13 cellular contexts compared by ENCODE assay signal in genomic region chr4:147596976-147597375, GRCh38. TPM values are rescaled to one million over a fixed set of nuclear protein-coding genes. Genes with fewer than 3 reads are reported as not detected.
DNase-seq lines count a peak whose midpoint lies in the region; ATAC-seq, FAIRE-seq and TF ChIP-seq lines count a peak whose summit lies in the region.
"Had no signal": no experiment of that assay in that cellular context is flagged by ENCODE, and none has a peak within 500 bp of the region (broad histone marks: within the 10 kb centered on the region; RNA-seq: fewer than 3 reads in every experiment).

No MANE protein-coding gene starts in this region.

- H3K27me3 Mint-ChIP-seq in natural killer cell treated with Interleukin-12 subunit alpha and Interleukin-12 subunit beta and Interleukin-15 and Interleukin-18, amount 100 ng/mL, for 72 hours, result peaks cover 17 to 22% of the 10 kb centered on the region in 2 donors

- H3K4me1 Mint-ChIP-seq in natural killer cell treated with Interleukin-12 subunit alpha and Interleukin-12 subunit beta and Interleukin-15 and Interleukin-18, amount 100 ng/mL, for 72 hours (ENCODE audit: low read depth in 2 of 2), result no peaks in the 10 kb centered on the region

- FAIRE-seq in GM12891 (lab: Jason Lieb, UNC), result no peak
- FAIRE-seq: A204.1 had no signal

- H3K4me1 ChIP-seq in adipocyte (ENCODE audit: control insufficient read depth, insufficient read depth, low read length), result peaks cover 14% of the 10 kb centered on the region

- H3K27me3 ChIP-seq in adipocyte (replicated peaks; ENCODE audit: control insufficient read depth, insufficient read depth, low read length), result no peaks in the 10 kb centered on the region

- H3K4me3 Mint-ChIP-seq in natural killer cell treated with Interleukin-12 subunit alpha and Interleukin-12 subunit beta and Interleukin-15 and Interleukin-18, amount 100 ng/mL, for 72 hours, result no peak overlapping the region
- H3K4me3 Mint-ChIP-seq: activated T-helper 17 cell treated with anti-CD3 and anti-CD28 coated beads, Interleukin-2, amount 50 U/mL, for 72 hours; naive thymus-derived CD4-positive, alpha-beta T cell; T-helper 2 cell treated with Interferon-gamma antibody and Interleukin-4, amounts not matched to agents 5 μg/mL and 100 μg/mL, for 36 hours had no signal

- no peaks in the 10 kb centered on the region for H3K9me3 ChIP-seq in adipocyte (ENCODE audit: control insufficient read depth, low read length)

- H3K4me3 ChIP-seq in adipocyte (ENCODE audit: low read length), result no peak overlapping the region

- no peak for ATAC-seq in natural killer cell treated with Interleukin-12 subunit alpha and Interleukin-12 subunit beta and Interleukin-15 and Interleukin-18, amount 100 ng/mL, for 72 hours
- ATAC-seq in HG02970 (IDR thresholded peaks at IDR 0.05; ENCODE audit: low FRiP score, unreplicated experiment) (no peak), HG02571 (IDR thresholded peaks at IDR 0.05; ENCODE audit: unreplicated experiment) (no peak)
- ATAC-seq: naive thymus-derived CD4-positive, alpha-beta T cell had no signal

- no peaks in the 10 kb centered on the region for H3K36me3 Mint-ChIP-seq in natural killer cell treated with Interleukin-12 subunit alpha and Interleukin-12 subunit beta and Interleukin-15 and Interleukin-18, amount 100 ng/mL, for 72 hours
- H3K36me3 Mint-ChIP-seq: naive thymus-derived CD4-positive, alpha-beta T cell had no signal

- DNase-seq in NCI-H1417 (lab: John Stamatoyannopoulos, UW) (peak in 2 of 3 experiments; percentile 1 to 32), NCI-H1417 treated with DMSO at 0.1 percent for 48 hours (lab: John Stamatoyannopoulos, UW) (no peak), adipocyte (ENCODE audit: low read depth) (peak; percentile 83), iPS-NIHi11 (ENCODE audit: low spot score) (peak; percentile 59), GM12891 (ENCODE audit: insufficient read length, low spot score) (no peak)
- DNase-seq in natural killer cell treated with Interleukin-12 subunit alpha and Interleukin-12 subunit beta and Interleukin-15 and Interleukin-18, amount 100 ng/mL, for 72 hours (ENCODE audit: low spot score), result no peak
- DNase-seq: NCI-H510A treated with DMSO at 0.1 percent for 48 hours had no signal

- H3K9me3 Mint-ChIP-seq in natural killer cell treated with Interleukin-12 subunit alpha and Interleukin-12 subunit beta and Interleukin-15 and Interleukin-18, amount 100 ng/mL, for 72 hours, result no peaks in the 10 kb centered on the region
- H3K9me3 Mint-ChIP-seq: activated T-helper 17 cell treated with anti-CD3 and anti-CD28 coated beads, Interleukin-2, amount 50 U/mL, for 72 hours; naive thymus-derived CD4-positive, alpha-beta T cell; T-helper 2 cell treated with Interferon-gamma antibody and Interleukin-4, amounts not matched to agents 5 μg/mL and 100 μg/mL, for 36 hours had no signal

- no peak overlapping the region for H3K27ac Mint-ChIP-seq in natural killer cell treated with Interleukin-12 subunit alpha and Interleukin-12 subunit beta and Interleukin-15 and Interleukin-18, amount 100 ng/mL, for 72 hours
- H3K27ac Mint-ChIP-seq: activated T-helper 17 cell treated with anti-CD3 and anti-CD28 coated beads, Interleukin-2, amount 50 U/mL, for 72 hours; naive thymus-derived CD4-positive, alpha-beta T cell; T-helper 2 cell treated with Interferon-gamma antibody and Interleukin-4, amounts not matched to agents 5 μg/mL and 100 μg/mL, for 36 hours had no signal

- TF ChIP-seq POLR2A in GM12891 (IDR thresholded peaks at IDR 0.05; ENCODE audit: low read depth, low read length), result no peak

- H3K9ac ChIP-seq in adipocyte (ENCODE audit: low read length), result no peak overlapping the region

- no peaks in the 10 kb centered on the region for H3K36me3 ChIP-seq in adipocyte (ENCODE audit: control insufficient read depth, insufficient read depth, low read length, severe bottlenecking)

TF ChIP-seq in GM12891, 5 proteins besides CTCF, POLR2A, EP300 and RAD21:
- TF ChIP-seq SPI1 (IDR thresholded peaks at IDR 0.05; ENCODE audit: low read depth, low read length), result no peak
- TF ChIP-seq TAF1 (IDR thresholded peaks at IDR 0.05; ENCODE audit: low read depth, low read length), result no peak
- no peak for TF ChIP-seq POLR2AphosphoS5 (IDR thresholded peaks at IDR 0.05; ENCODE audit: low read depth, low read length)
- TF ChIP-seq POU2F2 (IDR thresholded peaks at IDR 0.05; ENCODE audit: low read depth, low read length), result no peak
- no peak for TF ChIP-seq PAX5 (IDR thresholded peaks at IDR 0.05; ENCODE audit: insufficient read depth, low read length, severe bottlenecking)
TF ChIP-seq in GM12891: peak in this region for 0.

RNA-seq across cellular contexts. Expression of gene TMEM184C, which starts 20.2 kb away (rescaled TPM):
- 10 to 100 TPM; 17.6 to 27.2 TPM for total RNA-seq in natural killer cell treated with Interleukin-12 subunit alpha and Interleukin-12 subunit beta and Interleukin-15 and Interleukin-18, amount 100 ng/mL, for 72 hours
- polyA plus RNA-seq in GM12891 (2012; ENCODE audit: low read depth, missing spikeins), result 7.1 TPM

Comparison
In these comparisons a context has a peak if more than half of its experiments do, and no peak if none do; other contexts are left out.
1. DNase-seq: peak in NCI-H1417 (2 of 3), adipocyte (single experiment) and iPS-NIHi11 (single experiment); none in NCI-H1417 treated with DMSO at 0.1 percent for 48 hours (single experiment), natural killer cell treated with Interleukin-12 subunit alpha and Interleukin-12 subunit beta and Interleukin-15 and Interleukin-18, amount 100 ng/mL, for 72 hours (single experiment) and GM12891 (single experiment).